Comparison of ENCODE assay signal across 9 cellular contexts in the genomic region with DNA sequence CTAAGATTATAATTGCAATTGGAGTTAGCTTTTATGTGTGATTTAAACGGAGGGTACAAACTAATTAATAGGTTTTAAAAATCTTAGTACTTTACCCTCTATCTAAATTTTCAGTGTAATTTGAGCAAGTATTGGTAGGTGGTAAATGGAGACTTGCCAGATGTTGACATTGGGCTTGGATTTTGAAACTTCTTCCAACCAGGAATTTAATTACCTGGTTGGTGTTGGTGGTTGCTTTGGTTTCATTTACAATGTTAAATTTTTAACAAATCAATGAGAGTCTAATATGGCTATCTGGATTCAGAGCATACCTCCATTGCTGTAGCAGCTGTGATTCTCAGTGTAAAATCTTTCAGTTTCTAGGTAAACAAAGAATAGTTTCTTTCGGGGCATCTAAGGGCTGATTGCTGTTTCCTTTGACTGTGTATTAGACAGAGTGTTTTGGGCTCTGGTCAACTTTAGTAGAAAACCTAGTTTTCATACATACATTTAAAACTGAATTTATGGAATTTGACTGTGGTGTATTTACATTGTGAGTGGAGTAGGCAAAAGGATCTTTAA. TPM values are rescaled to one million over a fixed set of nuclear protein-coding genes. Genes with fewer than 3 reads are reported as not detected.
DNase-seq lines count a peak whose midpoint lies in the region; ATAC-seq and TF ChIP-seq lines count a peak whose summit lies in the region.
"Had no signal": no experiment of that assay in that cellular context is flagged by ENCODE, and none has a peak within 500 bp of the region (broad histone marks: within the 10 kb centered on the region; RNA-seq: fewer than 3 reads in every experiment).

No MANE protein-coding gene starts in this region.

- no peak for TF ChIP-seq CTCF in chondrocyte (IDR thresholded peaks at IDR 0.05)
- no peak for TF ChIP-seq CTCF in neutrophil (IDR thresholded peaks at IDR 0.05)

- peak overlapping the region; percentile 93 for H3K4me3 Mint-ChIP-seq in chondrocyte (ENCODE audit: unreplicated experiment)

- peak overlapping the region; percentile 68 to 85 for H3K4me3 ChIP-seq in neutrophil (ENCODE audit: low read depth in 1 of 2, low read length in 1 of 2)

- peaks cover 51% of the 10 kb centered on the region for H3K27me3 ChIP-seq in neutrophil

- no peaks in the 10 kb centered on the region for H3K9me3 Mint-ChIP-seq in chondrocyte (ENCODE audit: low read depth)

- H3K9me3 ChIP-seq in neutrophil: no peaks in the 10 kb centered on the region

- H3K4me1 Mint-ChIP-seq in chondrocyte (ENCODE audit: low read depth): peaks cover 62% of the 10 kb centered on the region

- POLR2A ChIA-PET in HEK293T (lab: Yijun Ruan, JAX): no interaction called here

- no peaks in the 10 kb centered on the region for H3K27me3 Mint-ChIP-seq in chondrocyte (ENCODE audit: low read depth)

- ATAC-seq in GM18868 (IDR thresholded peaks at IDR 0.05; ENCODE audit: unreplicated experiment) (peak; percentile 39), HG03025 (IDR thresholded peaks at IDR 0.05; ENCODE audit: low FRiP score, unreplicated experiment) (peak; percentile 54)
- ATAC-seq: HCT116 had no signal

- peaks cover 6% of the 10 kb centered on the region for H3K36me3 Mint-ChIP-seq in chondrocyte (ENCODE audit: low read depth)

- H3K4me1 ChIP-seq in neutrophil (ENCODE audit: control insufficient read depth in 1 of 2, insufficient read depth in 1 of 2, low read depth in 1 of 2, low read length in 1 of 2): peaks cover 52 to 53% of the 10 kb centered on the region in 2 experiments

- peak overlapping the region; percentile 82 for H3K27ac Mint-ChIP-seq in chondrocyte (ENCODE audit: unreplicated experiment)

- DNase-seq in chondrocyte (ENCODE audit: low spot score): no peak
- no peak for DNase-seq in dedifferentiated amniotic fluid mesenchymal stem cell (ENCODE audit: extremely low spot score)
- no peak for DNase-seq in NCI-H2171 (lab: John Stamatoyannopoulos, UW)
- no peak for DNase-seq in HEK293T (ENCODE audit: extremely low spot score)
- no peak for DNase-seq in stimulated activated CD4-positive, alpha-beta T cell treated with anti-CD3 and anti-CD28 coated beads, Interleukin-15, amount 100 ng/mL, for 24 hours

- no peaks in the 10 kb centered on the region for H3K36me3 ChIP-seq in neutrophil

- H3K27ac ChIP-seq in neutrophil: no peak overlapping the region

- CTCF ChIA-PET in HEK293T (lab: Yijun Ruan, JAX): no interaction called here

TF ChIP-seq in HEK293T, 16 proteins besides CTCF, POLR2A, EP300 and RAD21:
- TF ChIP-seq HDGF (IDR thresholded peaks at IDR 0.05; ENCODE audit: borderline replicate concordance) (no peak), FOXK2 (IDR thresholded peaks at IDR 0.05) (no peak), L3MBTL2 (conservative IDR thresholded peaks at IDR 0.05) (no peak), FOXA1 (IDR thresholded peaks at IDR 0.05) (no peak), SP1 (IDR thresholded peaks at IDR 0.05) (no peak), SUZ12 (IDR thresholded peaks at IDR 0.05) (no peak), FOXM1 (IDR thresholded peaks at IDR 0.05; ENCODE audit: borderline replicate concordance) (no peak), NFRKB (IDR thresholded peaks at IDR 0.05) (no peak), ELF4 (IDR thresholded peaks at IDR 0.05) (no peak), ZNF384 (IDR thresholded peaks at IDR 0.05) (no peak), ARNT (IDR thresholded peaks at IDR 0.05) (no peak), CTBP1 (IDR thresholded peaks at IDR 0.05; ENCODE audit: borderline replicate concordance) (no peak), TARDBP (IDR thresholded peaks at IDR 0.05) (no peak), BHLHE40 (IDR thresholded peaks at IDR 0.05; ENCODE audit: borderline replicate concordance) (no peak), LEF1 (IDR thresholded peaks at IDR 0.05; ENCODE audit: borderline replicate concordance) (no peak)
- TF ChIP-seq, protein P1, sequence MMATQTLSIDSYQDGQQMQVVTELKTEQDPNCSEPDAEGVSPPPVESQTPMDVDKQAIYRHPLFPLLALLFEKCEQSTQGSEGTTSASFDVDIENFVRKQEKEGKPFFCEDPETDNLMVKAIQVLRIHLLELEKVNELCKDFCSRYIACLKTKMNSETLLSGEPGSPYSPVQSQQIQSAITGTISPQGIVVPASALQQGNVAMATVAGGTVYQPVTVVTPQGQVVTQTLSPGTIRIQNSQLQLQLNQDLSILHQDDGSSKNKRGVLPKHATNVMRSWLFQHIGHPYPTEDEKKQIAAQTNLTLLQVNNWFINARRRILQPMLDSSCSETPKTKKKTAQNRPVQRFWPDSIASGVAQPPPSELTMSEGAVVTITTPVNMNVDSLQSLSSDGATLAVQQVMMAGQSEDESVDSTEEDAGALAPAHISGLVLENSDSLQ (IDR thresholded peaks at IDR 0.05): no peak

RNA-seq across cellular contexts. Expression of a gene that starts 1.9 kb away (rescaled TPM):
- 87.9 to 104 TPM (median 102 TPM) in 3 replicates for total RNA-seq in chondrocyte
